Comparison of ENCODE assay signal across 8 cellular contexts in the genomic region with DNA sequence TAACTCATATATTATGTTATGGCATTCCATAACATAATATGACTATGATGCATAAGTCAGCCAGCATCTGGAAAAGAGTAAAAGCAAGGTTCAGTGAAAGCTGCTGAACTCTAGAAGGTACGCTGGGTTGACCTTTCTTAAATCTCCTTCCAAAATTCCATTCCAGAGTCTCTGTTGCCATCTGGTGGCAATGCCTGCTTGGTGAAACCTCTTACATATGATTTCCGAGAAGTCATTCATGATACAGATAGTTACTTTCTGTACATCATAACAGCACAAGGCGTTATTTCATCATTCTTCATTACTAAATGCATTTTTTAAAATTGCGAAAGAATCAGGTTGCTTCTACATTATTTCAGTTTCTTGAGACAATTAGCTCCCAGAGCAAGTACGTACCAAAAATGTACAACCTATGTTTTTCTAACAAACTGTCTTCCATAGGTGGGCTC. TPM values are rescaled to one million over a fixed set of nuclear protein-coding genes. Genes with fewer than 3 reads are reported as not detected.
DNase-seq lines count a peak whose midpoint lies in the region; ATAC-seq and TF ChIP-seq lines count a peak whose summit lies in the region.

No MANE protein-coding gene starts in this region.

- H2AFZ ChIP-seq in DND-41 (ENCODE audit: low read depth, low read length) = no peak overlapping the region
- peak overlapping the region; percentile 54 for H2AFZ ChIP-seq in OCI-LY3 (ENCODE audit: low read depth, low read length)

- H3K9ac ChIP-seq in DND-41 (ENCODE audit: low read depth, low read length) (no peak overlapping the region), OCI-LY3 (ENCODE audit: low read length) (no peak overlapping the region)

- H3K27ac Mint-ChIP-seq in naive thymus-derived CD8-positive, alpha-beta T cell = peak overlapping the region in 2 of 10 donors; percentile 33 to 34

- 17 to 29% (median 22%) methylated on average over 5 of the region's 5 CpGs for WGBS in stomach, 5 donors

- H3K4me3 ChIP-seq in DND-41 (ENCODE audit: low read depth in 1 of 2, low read length in 2 of 2) (no peak overlapping the region), OCI-LY3 (ENCODE audit: low read length) (peak overlapping the region; percentile 14), stomach (no peak overlapping the region)
- H3K4me3 ChIP-seq in Jurkat, Clone E6-1 (ENCODE audit: low read length) = no peak overlapping the region

- H3K36me3 ChIP-seq in DND-41 (ENCODE audit: insufficient read depth, low read length) = no peaks in the 10 kb centered on the region
- no peaks in the 10 kb centered on the region for H3K36me3 ChIP-seq in OCI-LY3 (replicated peaks; ENCODE audit: low read depth, low read length)
- no peaks in the 10 kb centered on the region for H3K36me3 ChIP-seq in stomach

- peak; percentile 90 for TF ChIP-seq CTCF in DND-41 (IDR thresholded peaks at IDR 0.05; ENCODE audit: borderline replicate concordance, extremely low read depth, low read length, poor library complexity, severe bottlenecking)
- TF ChIP-seq CTCF in OCI-LY3 (IDR thresholded peaks at IDR 0.05; ENCODE audit: low read depth, low read length) = peak; percentile 98
- peak in 5 of 7 experiments; percentile 47 to 84 (median 65) for TF ChIP-seq CTCF in stomach (IDR thresholded peaks at IDR 0.05)

- H3K9me3 ChIP-seq in DND-41 (ENCODE audit: insufficient read depth, low read length, severe bottlenecking) (no peaks in the 10 kb centered on the region), OCI-LY3 (ENCODE audit: insufficient read depth, low read length) (no peaks in the 10 kb centered on the region), stomach (no peaks in the 10 kb centered on the region)

- DNase-seq in DND-41 (peak; percentile 61), activated T-cell treated with anti-CD3 and anti-CD28 coated beads for 4 hours (peak; percentile 45), erythroblast (lab: John Stamatoyannopoulos, UW) (peak; percentile 90 to 93), stomach (peak; percentile 66), GOT3 (lab: John Stamatoyannopoulos, UW) (no peak)
- peak; percentile 73 for DNase-seq in Jurkat, Clone E6-1 (ENCODE audit: low read depth, low spot score)
- peak; percentile 17 to 81 (median 60) for DNase-seq in naive thymus-derived CD8-positive, alpha-beta T cell

- POLR2A ChIA-PET in naive thymus-derived CD8-positive, alpha-beta T cell (lab: Charles Lee) = interaction anchor here (1.0 to 1.5 kb wide), 2 partner anchors 84 to 304 kb away, joined by 3 to 4 read pairs; no protein-coding TSS in a partner anchor

- no peaks in the 10 kb centered on the region for H3K4me1 ChIP-seq in DND-41 (ENCODE audit: insufficient read depth, low read length)
- H3K4me1 ChIP-seq in OCI-LY3 (ENCODE audit: low read length) = peaks cover 9% of the 10 kb centered on the region
- H3K4me1 ChIP-seq in stomach = peaks cover 0 to 10% (median 4%) of the 10 kb centered on the region in 4 donors

- no peak for TF ChIP-seq EP300 in stomach (IDR thresholded peaks at IDR 0.05)

- no peaks in the 10 kb centered on the region for H3K27me3 ChIP-seq in DND-41 (ENCODE audit: insufficient read depth, low read length, poor library complexity)
- H3K27me3 ChIP-seq in OCI-LY3 (ENCODE audit: low read depth, low read length) = no peaks in the 10 kb centered on the region
- no peaks in the 10 kb centered on the region for H3K27me3 ChIP-seq in stomach

- no peak for TF ChIP-seq POLR2A in erythroblast (IDR thresholded peaks at IDR 0.05; ENCODE audit: low read length)
- no peak for TF ChIP-seq POLR2A in stomach (IDR thresholded peaks at IDR 0.05)

- no peak overlapping the region for H3K27ac ChIP-seq in DND-41 (ENCODE audit: low read length)
- no peak overlapping the region for H3K27ac ChIP-seq in OCI-LY3 (ENCODE audit: low read length)
- H3K27ac ChIP-seq in stomach = peak overlapping the region in 1 of 5 donors; percentile 29

- ATAC-seq in DND-41 (ENCODE audit: insufficient read depth, low read depth) = peak; percentile 81
- peak; percentile 83 to 87 for ATAC-seq in naive thymus-derived CD8-positive, alpha-beta T cell

- H3K79me2 ChIP-seq in DND-41 (ENCODE audit: insufficient read depth, low read length) (no peaks in the 10 kb centered on the region), OCI-LY3 (ENCODE audit: low read length) (no peaks in the 10 kb centered on the region)

- no peaks in the 10 kb centered on the region for H3K27me3 Mint-ChIP-seq in naive thymus-derived CD8-positive, alpha-beta T cell

- peak overlapping the region in 1 of 10 donors; percentile 17 for H3K4me3 Mint-ChIP-seq in naive thymus-derived CD8-positive, alpha-beta T cell

- intact Hi-C loops in stomach (cut with DNase I; ENCODE audit: low total_unique reads) = no loop called here

- no peaks in the 10 kb centered on the region for H3K9me3 Mint-ChIP-seq in naive thymus-derived CD8-positive, alpha-beta T cell

- peaks cover 2 to 9% (median 7%) of the 10 kb centered on the region in 4 donors for H3K4me1 Mint-ChIP-seq in naive thymus-derived CD8-positive, alpha-beta T cell

- H3K4me2 ChIP-seq in DND-41 (ENCODE audit: insufficient read depth, low read length) = no peak overlapping the region
- H3K4me2 ChIP-seq in OCI-LY3 (ENCODE audit: low read length) = peak overlapping the region; percentile 49

- no peaks in the 10 kb centered on the region for H3K36me3 Mint-ChIP-seq in naive thymus-derived CD8-positive, alpha-beta T cell

- H4K20me1 ChIP-seq in DND-41 (ENCODE audit: insufficient read depth, low read length) (no peaks in the 10 kb centered on the region), OCI-LY3 (ENCODE audit: insufficient read depth, low read length) (no peaks in the 10 kb centered on the region)

RNA-seq across cellular contexts. Expression of a gene that starts 7.0 kb away (rescaled TPM):
- polyA plus RNA-seq in Jurkat, Clone E6-1 (2012; ENCODE audit: insufficient read depth, insufficient read length) = 9.6 TPM
- total RNA-seq in naive thymus-derived CD8-positive, alpha-beta T cell = 10 to 100 TPM; 49.0 to 53.5 TPM
- polyA plus RNA-seq in naive thymus-derived CD8-positive, alpha-beta T cell = 1 to 10 TPM; 2.8 to 4.7 (median 3.8) TPM
- total RNA-seq in stomach = 10 to 100 TPM; 16.2 to 52.9 (median 22.6) TPM
- 1 to 10 TPM; 2.0 to 3.3 (median 2.9) TPM for polyA plus RNA-seq in stomach
